In genomic region chr20:34883087-34883688, GRCh38 we compare ENCODE assay signal across 24 cellular contexts. TPM values are rescaled to one million over a fixed set of nuclear protein-coding genes. Genes with fewer than 3 reads are reported as not detected.
DNase-seq lines count a peak whose midpoint lies in the region; ATAC-seq and TF ChIP-seq lines count a peak whose summit lies in the region.
"Had no signal": no experiment of that assay in that cellular context is flagged by ENCODE, and none has a peak within 500 bp of the region (broad histone marks: within the 10 kb centered on the region; RNA-seq: fewer than 3 reads in every experiment).

No MANE protein-coding gene starts in this region.

- H3K27ac ChIP-seq in 22Rv1, result peak overlapping the region; percentile 57; the same call in 1 of the 2 replicates
- H3K27ac ChIP-seq in lung (ENCODE audit: low read depth in 1 of 2, low read length in 1 of 2), result no peak overlapping the region
- H3K27ac ChIP-seq: coronary artery, HL-60, SK-N-MC, skin epidermis had no signal

- peaks cover 0 to 5% of the 10 kb centered on the region in 2 donors for H3K4me1 ChIP-seq in lung (ENCODE audit: control insufficient read depth in 2 of 2, insufficient read depth in 2 of 2, low read length in 2 of 2)

- no peaks in the 10 kb centered on the region for H3K27me3 Mint-ChIP-seq in activated CD4-positive, alpha-beta T cell treated with anti-CD3 and anti-CD28 coated beads for 36 hours
- H3K27me3 Mint-ChIP-seq in activated CD4-positive, alpha-beta memory T cell treated with anti-CD3 and anti-CD28 coated beads, Interleukin-2, amount 10 ng/mL, durations not matched to agents 7 days and 5 days, result no peaks in the 10 kb centered on the region
- H3K27me3 Mint-ChIP-seq: CD4-positive, CD25-positive, alpha-beta regulatory T cell; memory B cell had no signal

- H3K9me3 ChIP-seq in lung (ENCODE audit: control insufficient read depth in 2 of 2, insufficient read depth in 1 of 2, low read length in 1 of 2), result no peaks in the 10 kb centered on the region

- CTCF ChIA-PET in activated CD4-positive, alpha-beta T cell treated with anti-CD3 and anti-CD28 coated beads for 36 hours (lab: Charles Lee), result interaction anchor here (0.6 to 2.3 kb wide), 4 partner anchors 9 to 1429 kb away, joined by 3 to 8 read pairs (median 4); no protein-coding TSS in a partner anchor
- CTCF ChIA-PET in activated CD4-positive, alpha-beta memory T cell treated with anti-CD3 and anti-CD28 coated beads, Interleukin-2, amount 10 ng/mL, durations not matched to agents 7 days and 5 days (lab: Charles Lee), result interaction anchor here (2.0 kb wide), 1 partner anchor 9 kb away, joined by 8 read pairs; no protein-coding TSS in a partner anchor

- H3K36me3 Mint-ChIP-seq in activated CD4-positive, alpha-beta T cell treated with anti-CD3 and anti-CD28 coated beads for 36 hours (ENCODE audit: low read depth), result peaks cover 19% of the 10 kb centered on the region
- peaks cover 42% of the 10 kb centered on the region for H3K36me3 Mint-ChIP-seq in activated CD4-positive, alpha-beta memory T cell treated with anti-CD3 and anti-CD28 coated beads, Interleukin-2, amount 10 ng/mL, durations not matched to agents 7 days and 5 days (ENCODE audit: low read depth)

- TF ChIP-seq CTCF in 22Rv1 (IDR thresholded peaks at IDR 0.05) (no peak), lung (IDR thresholded peaks at IDR 0.05; ENCODE audit: control extremely low read depth, extremely low read depth) (no peak)

- H3K4me3 Mint-ChIP-seq in activated CD4-positive, alpha-beta T cell treated with anti-CD3 and anti-CD28 coated beads for 36 hours, result no peak overlapping the region
- no peak overlapping the region for H3K4me3 Mint-ChIP-seq in activated CD4-positive, alpha-beta memory T cell treated with anti-CD3 and anti-CD28 coated beads, Interleukin-2, amount 10 ng/mL, durations not matched to agents 7 days and 5 days
- H3K4me3 Mint-ChIP-seq: CD4-positive, CD25-positive, alpha-beta regulatory T cell; memory B cell had no signal

- POLR2A ChIA-PET in activated CD4-positive, alpha-beta T cell treated with anti-CD3 and anti-CD28 coated beads for 36 hours (lab: Charles Lee), result no interaction called here
- POLR2A ChIA-PET in activated CD4-positive, alpha-beta memory T cell treated with anti-CD3 and anti-CD28 coated beads, Interleukin-2, amount 10 ng/mL, durations not matched to agents 7 days and 5 days (lab: Charles Lee), result interaction anchor here (0.7 kb wide), 1 partner anchor 12 kb away, joined by 3 read pairs; no protein-coding TSS in a partner anchor

- no peak overlapping the region for H3K4me3 ChIP-seq in lung
- H3K4me3 ChIP-seq: coronary artery, SK-N-MC, skin epidermis had no signal

- peak overlapping the region; percentile 40 for H3K27ac Mint-ChIP-seq in activated CD4-positive, alpha-beta T cell treated with anti-CD3 and anti-CD28 coated beads for 36 hours
- peak overlapping the region; percentile 5 for H3K27ac Mint-ChIP-seq in activated CD4-positive, alpha-beta memory T cell treated with anti-CD3 and anti-CD28 coated beads, Interleukin-2, amount 10 ng/mL, durations not matched to agents 7 days and 5 days

- no peaks in the 10 kb centered on the region for H3K9me3 Mint-ChIP-seq in activated CD4-positive, alpha-beta T cell treated with anti-CD3 and anti-CD28 coated beads for 36 hours (ENCODE audit: low read depth)
- H3K9me3 Mint-ChIP-seq in activated CD4-positive, alpha-beta memory T cell treated with anti-CD3 and anti-CD28 coated beads, Interleukin-2, amount 10 ng/mL, durations not matched to agents 7 days and 5 days, result no peaks in the 10 kb centered on the region
- H3K9me3 Mint-ChIP-seq: CD4-positive, CD25-positive, alpha-beta regulatory T cell; memory B cell had no signal

- H3K27me3 ChIP-seq in lung (ENCODE audit: control insufficient read depth, insufficient read depth), result no peaks in the 10 kb centered on the region

- DNase-seq in activated CD4-positive, alpha-beta T cell treated with anti-CD3 and anti-CD28 coated beads for 36 hours, result no peak
- DNase-seq in activated CD4-positive, alpha-beta T cell treated with anti-CD3 and anti-CD28 coated beads for 48 hours, result no peak
- no peak for DNase-seq in activated CD4-positive, alpha-beta memory T cell treated with anti-CD3 and anti-CD28 coated beads, Interleukin-2, amount 10 ng/mL, durations not matched to agents 7 days and 5 days
- no peak for DNase-seq in lung (ENCODE audit: low spot score)
- no peak for DNase-seq in DMS114 treated with DMSO at 0.1 percent for 48 hours (lab: John Stamatoyannopoulos, UW; ENCODE audit: unreplicated experiment)
- DNase-seq: activated CD4-positive, CD25-positive, alpha-beta regulatory T cell; Calu3; caudate nucleus; effector CD8-positive, alpha-beta T cell; hippocampal formation; MM.1S; NCI-H1105 treated with DMSO at 0.1 percent for 48 hours; NCI-H187 treated with DMSO at 0.1 percent for 48 hours; NCI-H526; stimulated activated naive CD4-positive, alpha-beta T cell had no signal

- intact Hi-C loops in activated CD4-positive, alpha-beta T cell treated with anti-CD3 and anti-CD28 coated beads for 36 hours (cut with DNase I, micrococcal nuclease), result no loop called here

- peaks cover 16% of the 10 kb centered on the region for H3K4me1 Mint-ChIP-seq in activated CD4-positive, alpha-beta T cell treated with anti-CD3 and anti-CD28 coated beads for 36 hours
- H3K4me1 Mint-ChIP-seq in activated CD4-positive, alpha-beta memory T cell treated with anti-CD3 and anti-CD28 coated beads, Interleukin-2, amount 10 ng/mL, durations not matched to agents 7 days and 5 days, result peaks cover 33% of the 10 kb centered on the region

- ATAC-seq in activated CD4-positive, alpha-beta T cell treated with anti-CD3 and anti-CD28 coated beads for 36 hours, result peak; percentile 64
- ATAC-seq in lung (ENCODE audit: insufficient read depth, low FRiP score), result peak; percentile 63
- ATAC-seq in HG02884 (IDR thresholded peaks at IDR 0.05; ENCODE audit: unreplicated experiment), result no peak
- ATAC-seq in HG03469 (IDR thresholded peaks at IDR 0.05; ENCODE audit: unreplicated experiment), result no peak

- peaks cover 7 to 8% of the 10 kb centered on the region in 2 donors for H3K36me3 ChIP-seq in lung (ENCODE audit: control insufficient read depth in 2 of 2, insufficient read depth in 2 of 2, low read length in 2 of 2)

RNA-seq across cellular contexts. Expression of gene ACSS2, which starts 6.8 kb away (rescaled TPM):
- 10 to 100 TPM; 29.9 to 35.1 TPM for total RNA-seq in activated CD4-positive, alpha-beta T cell treated with anti-CD3 and anti-CD28 coated beads for 36 hours
- total RNA-seq in activated CD4-positive, alpha-beta memory T cell treated with anti-CD3 and anti-CD28 coated beads, Interleukin-2, amount 10 ng/mL, durations not matched to agents 7 days and 5 days, result 10 to 100 TPM; 43.5 to 47.5 TPM
- total RNA-seq in lung, result 100 to 1,000 TPM; 168 to 300 TPM
- 100 to 1,000 TPM in 1 of 2 donors, 10 to 100 TPM in 1; 69.7 to 154 TPM for polyA plus RNA-seq in lung

RNA-seq across cellular contexts. Expression of gene GGT7, which starts 10.5 kb away (rescaled TPM):
- 10 to 100 TPM; 12.7 to 15.0 TPM for total RNA-seq in activated CD4-positive, alpha-beta T cell treated with anti-CD3 and anti-CD28 coated beads for 36 hours
- total RNA-seq in activated CD4-positive, alpha-beta memory T cell treated with anti-CD3 and anti-CD28 coated beads, Interleukin-2, amount 10 ng/mL, durations not matched to agents 7 days and 5 days, result 1 to 10 TPM; 5.7 to 5.9 TPM
- 10 to 100 TPM; 14.6 to 22.7 TPM for total RNA-seq in lung
- polyA plus RNA-seq in lung, result 10 to 100 TPM in 1 of 2 donors, 1 to 10 TPM in 1; 9.4 to 10.4 TPM

RNA-seq across cellular contexts. Expression of gene NCOA6, which starts 57.7 kb away (rescaled TPM):
- total RNA-seq in activated CD4-positive, alpha-beta T cell treated with anti-CD3 and anti-CD28 coated beads for 36 hours, result 10 to 100 TPM; 20.3 to 31.1 TPM
- total RNA-seq in activated CD4-positive, alpha-beta memory T cell treated with anti-CD3 and anti-CD28 coated beads, Interleukin-2, amount 10 ng/mL, durations not matched to agents 7 days and 5 days, result 10 to 100 TPM; 28.9 to 29.8 TPM
- total RNA-seq in lung, result 10 to 100 TPM; 20.9 to 27.5 TPM
- polyA plus RNA-seq in lung, result 10 to 100 TPM; 13.2 to 22.7 TPM

Comparison
In these comparisons a context has a peak if more than half of its experiments do, and no peak if none do; other contexts are left out.
1. ATAC-seq: peak in activated CD4-positive, alpha-beta T cell treated with anti-CD3 and anti-CD28 coated beads for 36 hours (single experiment) and lung (single experiment); none in HG02884 (single experiment) and HG03469 (single experiment).